ENCODE assay signal across 15 cellular contexts in genomic region chr6:29447670-29448069, GRCh38. TPM values are rescaled to one million over a fixed set of nuclear protein-coding genes. Genes with fewer than 3 reads are reported as not detected.
DNase-seq lines count a peak whose midpoint lies in the region; FAIRE-seq and TF ChIP-seq lines count a peak whose summit lies in the region.
"Had no signal": no experiment of that assay in that cellular context is flagged by ENCODE, and none has a peak within 500 bp of the region (broad histone marks: within the 10 kb centered on the region; RNA-seq: fewer than 3 reads in every experiment).

No MANE protein-coding gene starts in this region.

- H3K27ac Mint-ChIP-seq in glutamatergic neuron (ENCODE audit: unreplicated experiment), result no peak overlapping the region
- H3K27ac Mint-ChIP-seq: activated CD4-positive, alpha-beta memory T cell treated with anti-CD3 and anti-CD28 coated beads for 36 hours; CD14-positive monocyte had no signal

- DNase-seq in MG63 (peak; percentile 3), endothelial cell of umbilical vein (ENCODE audit: low read depth, low spot score) (no peak), retinal pigment epithelial cell (ENCODE audit: low read depth) (peak; percentile 17), glutamatergic neuron (no peak), AG08395 (ENCODE audit: low spot score) (no peak), SJCRH30 (no peak)
- DNase-seq: activated CD4-positive, alpha-beta memory T cell treated with anti-CD3 and anti-CD28 coated beads for 36 hours; IMR-90; NCI-H1092; NCI-H2227 treated with DMSO at 0.1 percent for 48 hours; stomach had no signal

- H3K4me2 ChIP-seq in endothelial cell of umbilical vein (ENCODE audit: insufficient read depth, low read length), result no peak overlapping the region

- no peaks in the 10 kb centered on the region for H3K36me3 Mint-ChIP-seq in glutamatergic neuron (ENCODE audit: unreplicated experiment)
- H3K36me3 Mint-ChIP-seq: CD14-positive monocyte had no signal

- H3K36me3 ChIP-seq in MG63 (no peaks in the 10 kb centered on the region), endothelial cell of umbilical vein (ENCODE audit: control insufficient read depth in 2 of 2, extremely low read depth in 1 of 2, insufficient read depth in 2 of 2, low read length in 2 of 2) (no peaks in the 10 kb centered on the region), SJCRH30 (no peaks in the 10 kb centered on the region)
- H3K36me3 ChIP-seq: stomach had no signal

- H3K9me3 ChIP-seq in MG63, result no peaks in the 10 kb centered on the region
- no peaks in the 10 kb centered on the region for H3K9me3 ChIP-seq in endothelial cell of umbilical vein (replicated peaks; ENCODE audit: control insufficient read depth, insufficient read depth, low read length)
- H3K9me3 ChIP-seq in SJCRH30 (replicated peaks), result no peaks in the 10 kb centered on the region

- no peaks in the 10 kb centered on the region for H3K9me1 ChIP-seq in endothelial cell of umbilical vein (replicated peaks; ENCODE audit: control insufficient read depth, extremely low read depth, insufficient read depth, low read length)

- intact Hi-C loops in endothelial cell of umbilical vein (cut with micrococcal nuclease), result no loop called here

- no TSS peak for BruUV-seq in endothelial cell of umbilical vein (replicated peaks; lab: Mats Ljungman, UMichigan)

- H3K4me3 Mint-ChIP-seq in glutamatergic neuron (ENCODE audit: unreplicated experiment), result no peak overlapping the region
- H3K4me3 Mint-ChIP-seq: activated CD4-positive, alpha-beta memory T cell treated with anti-CD3 and anti-CD28 coated beads for 36 hours; CD14-positive monocyte had no signal

- H3K79me2 ChIP-seq in endothelial cell of umbilical vein (ENCODE audit: control insufficient read depth, insufficient read depth, low read length), result no peaks in the 10 kb centered on the region
- H3K79me2 ChIP-seq: parathyroid adenoma had no signal

- peaks cover 4% of the 10 kb centered on the region for H3K27me3 Mint-ChIP-seq in glutamatergic neuron (ENCODE audit: unreplicated experiment)

- no peaks in the 10 kb centered on the region for H3K27me3 ChIP-seq in MG63
- no peaks in the 10 kb centered on the region for H3K27me3 ChIP-seq in endothelial cell of umbilical vein (ENCODE audit: control insufficient read depth in 2 of 2, insufficient read depth in 2 of 2, low read length in 2 of 2)
- H3K27me3 ChIP-seq in SJCRH30, result no peaks in the 10 kb centered on the region

- no peaks in the 10 kb centered on the region for H3K4me1 Mint-ChIP-seq in glutamatergic neuron (ENCODE audit: low read depth, unreplicated experiment)
- H3K4me1 Mint-ChIP-seq: CD14-positive monocyte had no signal

- H3K4me3 ChIP-seq in MG63, result no peak overlapping the region
- no peak overlapping the region for H3K4me3 ChIP-seq in endothelial cell of umbilical vein (replicated peaks in 1 of 3; ENCODE audit: insufficient read depth in 1 of 3, low read depth in 1 of 3, low read length in 3 of 3)
- no peak overlapping the region for H3K4me3 ChIP-seq in retinal pigment epithelial cell (ENCODE audit: low read length)
- H3K4me3 ChIP-seq in SJCRH30, result no peak overlapping the region
- H3K4me3 ChIP-seq: SK-N-MC, stomach had no signal

- H2AFZ ChIP-seq in endothelial cell of umbilical vein (ENCODE audit: low read depth, low read length), result no peak overlapping the region
- H2AFZ ChIP-seq: parathyroid adenoma had no signal

- dilution Hi-C loops in endothelial cell of umbilical vein (cut with MboI; ENCODE audit: extremely low pct_ligation_motif_present, low sequenced_read_pairs), result no loop called here

- TF ChIP-seq POLR2A in endothelial cell of umbilical vein (IDR thresholded peaks at IDR 0.05; ENCODE audit: low read depth, low read length), result no peak

- H3K9ac ChIP-seq in endothelial cell of umbilical vein (replicated peaks; ENCODE audit: extremely low read depth, insufficient read depth, low read length), result no peak overlapping the region
- H3K9ac ChIP-seq: parathyroid adenoma had no signal

- H4K20me1 ChIP-seq in endothelial cell of umbilical vein (replicated peaks; ENCODE audit: control insufficient read depth, extremely low read depth, insufficient read depth, low read length), result no peaks in the 10 kb centered on the region

- H3K4me1 ChIP-seq in endothelial cell of umbilical vein (ENCODE audit: control insufficient read depth, extremely low read depth, insufficient read depth, low read length), result no peaks in the 10 kb centered on the region
- no peaks in the 10 kb centered on the region for H3K4me1 ChIP-seq in SJCRH30
- H3K4me1 ChIP-seq: parathyroid adenoma, stomach had no signal

- H3K9me3 Mint-ChIP-seq in glutamatergic neuron (ENCODE audit: unreplicated experiment), result peaks cover 1% of the 10 kb centered on the region

- POLR2A ChIA-PET in endothelial cell of umbilical vein (lab: Charles Lee), result no interaction called here

- no peak for FAIRE-seq in endothelial cell of umbilical vein (lab: Jason Lieb, UNC)

- CTCF ChIA-PET in endothelial cell of umbilical vein (lab: Charles Lee), result no interaction called here

- no peak for TF ChIP-seq CTCF in endothelial cell of umbilical vein (IDR thresholded peaks at IDR 0.05; ENCODE audit: extremely low read depth in 1 of 2, insufficient read depth in 1 of 2, low read depth in 1 of 2, low read length in 2 of 2)
- TF ChIP-seq CTCF in retinal pigment epithelial cell (conservative IDR thresholded peaks at IDR 0.05; ENCODE audit: low read depth, low read length), result no peak
- TF ChIP-seq CTCF in glutamatergic neuron (IDR thresholded peaks at IDR 0.05; ENCODE audit: partially characterized antibody, unreplicated experiment), result no peak

- H3K27ac ChIP-seq in endothelial cell of umbilical vein (ENCODE audit: insufficient read depth, low read depth, low read length), result no peak overlapping the region
- no peak overlapping the region for H3K27ac ChIP-seq in SJCRH30
- H3K27ac ChIP-seq: parathyroid adenoma, SK-N-MC, stomach had no signal

RNA-seq across cellular contexts. Expression of gene OR10C1, which starts 8.6 kb away (rescaled TPM):
- not detected in 2 replicates for total RNA-seq in MG63 (2014; rRNA removed; shearing (Covaris generic); ENCODE audit: low replicate concordance)
- total RNA-seq in endothelial cell of umbilical vein (not detected in 2 replicates), glutamatergic neuron (ENCODE audit: unreplicated experiment) (not detected)
- polyA plus RNA-seq in endothelial cell of umbilical vein, result not detected in 2 replicates
- not detected in 2 replicates for polyA plus RNA-seq in endothelial cell of umbilical vein (2011; cell fraction: cytosol; rRNA removed)
- not detected in 2 replicates for polyA plus RNA-seq in endothelial cell of umbilical vein (2011; cell fraction: nucleus; rRNA removed)
- not detected in 2 replicates for polyA plus RNA-seq in endothelial cell of umbilical vein (2012)
- not detected in 2 replicates for polyA minus RNA-seq in endothelial cell of umbilical vein
- not detected for polyA minus RNA-seq in endothelial cell of umbilical vein (2011; cell fraction: cytosol; rRNA and poly(A)+ RNA removed)
- not detected in 2 replicates for polyA minus RNA-seq in endothelial cell of umbilical vein (2011; cell fraction: nucleus; rRNA and poly(A)+ RNA removed)
- total RNA-seq in SJCRH30 (2014; rRNA removed; shearing (Covaris generic)), result not detected in 2 replicates
- total RNA-seq: activated CD4-positive, alpha-beta memory T cell treated with anti-CD3 and anti-CD28 coated beads for 36 hours; IMR-90; mucosa of gallbladder; stomach had no signal
- polyA plus RNA-seq: CD14-positive monocyte, IMR-90, stomach had no signal

RNA-seq across cellular contexts. Expression of gene OR11A1, which starts 9.2 kb away (rescaled TPM):
- not detected in 2 replicates for total RNA-seq in MG63 (2014; rRNA removed; shearing (Covaris generic); ENCODE audit: low replicate concordance)
- not detected in 2 replicates for total RNA-seq in endothelial cell of umbilical vein
- polyA plus RNA-seq in endothelial cell of umbilical vein, result not detected in 2 replicates
- not detected in 2 replicates for polyA plus RNA-seq in endothelial cell of umbilical vein (2011; cell fraction: cytosol; rRNA removed)
- polyA plus RNA-seq in endothelial cell of umbilical vein (2011; cell fraction: nucleus; rRNA removed), result not detected in 2 replicates
- polyA plus RNA-seq in endothelial cell of umbilical vein (2012), result not detected in 2 replicates
- polyA minus RNA-seq in endothelial cell of umbilical vein, result not detected in 2 replicates
- not detected for polyA minus RNA-seq in endothelial cell of umbilical vein (2011; cell fraction: cytosol; rRNA and poly(A)+ RNA removed)
- polyA minus RNA-seq in endothelial cell of umbilical vein (2011; cell fraction: nucleus; rRNA and poly(A)+ RNA removed), result not detected in 2 replicates
- total RNA-seq in glutamatergic neuron (ENCODE audit: unreplicated experiment), result not detected
- total RNA-seq in SJCRH30 (2014; rRNA removed; shearing (Covaris generic)), result not detected in 2 replicates
- total RNA-seq: activated CD4-positive, alpha-beta memory T cell treated with anti-CD3 and anti-CD28 coated beads for 36 hours; IMR-90; mucosa of gallbladder; stomach had no signal
- polyA plus RNA-seq: CD14-positive monocyte, IMR-90, stomach had no signal

RNA-seq across cellular contexts. Expression of gene OR2H1, which starts 9.3 kb away (rescaled TPM):
- not detected in 2 replicates for total RNA-seq in MG63 (2014; rRNA removed; shearing (Covaris generic); ENCODE audit: low replicate concordance)
- total RNA-seq in endothelial cell of umbilical vein (not detected in 2 replicates), glutamatergic neuron (ENCODE audit: unreplicated experiment) (not detected)
- not detected in 2 replicates for polyA plus RNA-seq in endothelial cell of umbilical vein
- polyA plus RNA-seq in endothelial cell of umbilical vein (2011; cell fraction: cytosol; rRNA removed), result not detected in 2 replicates
- not detected in 2 replicates for polyA plus RNA-seq in endothelial cell of umbilical vein (2011; cell fraction: nucleus; rRNA removed)
- not detected in 2 replicates for polyA plus RNA-seq in endothelial cell of umbilical vein (2012)
- not detected in 2 replicates for polyA minus RNA-seq in endothelial cell of umbilical vein
- not detected for polyA minus RNA-seq in endothelial cell of umbilical vein (2011; cell fraction: cytosol; rRNA and poly(A)+ RNA removed)
- not detected in 2 replicates for polyA minus RNA-seq in endothelial cell of umbilical vein (2011; cell fraction: nucleus; rRNA and poly(A)+ RNA removed)
- not detected in 2 replicates for total RNA-seq in SJCRH30 (2014; rRNA removed; shearing (Covaris generic))
- total RNA-seq: activated CD4-positive, alpha-beta memory T cell treated with anti-CD3 and anti-CD28 coated beads for 36 hours; IMR-90; mucosa of gallbladder; stomach had no signal
- polyA plus RNA-seq: CD14-positive monocyte, IMR-90, stomach had no signal

RNA-seq across cellular contexts. Expression of gene OR12D1, which starts 32.9 kb away (rescaled TPM):
- total RNA-seq in MG63 (2014; rRNA removed; shearing (Covaris generic); ENCODE audit: low replicate concordance), result not detected in 2 replicates
- not detected in 2 replicates for total RNA-seq in endothelial cell of umbilical vein
- polyA plus RNA-seq in endothelial cell of umbilical vein, result not detected in 2 replicates
- polyA plus RNA-seq in endothelial cell of umbilical vein (2011; cell fraction: cytosol; rRNA removed), result not detected in 2 replicates
- polyA plus RNA-seq in endothelial cell of umbilical vein (2011; cell fraction: nucleus; rRNA removed), result not detected in 2 replicates
- polyA plus RNA-seq in endothelial cell of umbilical vein (2012), result not detected in 2 replicates
- not detected in 2 replicates for polyA minus RNA-seq in endothelial cell of umbilical vein
- not detected for polyA minus RNA-seq in endothelial cell of umbilical vein (2011; cell fraction: cytosol; rRNA and poly(A)+ RNA removed)
- polyA minus RNA-seq in endothelial cell of umbilical vein (2011; cell fraction: nucleus; rRNA and poly(A)+ RNA removed), result not detected in 2 replicates
- total RNA-seq in glutamatergic neuron (ENCODE audit: unreplicated experiment), result not detected
- not detected in 2 replicates for total RNA-seq in SJCRH30 (2014; rRNA removed; shearing (Covaris generic))
- total RNA-seq: activated CD4-positive, alpha-beta memory T cell treated with anti-CD3 and anti-CD28 coated beads for 36 hours; IMR-90; mucosa of gallbladder; stomach had no signal
- polyA plus RNA-seq: CD14-positive monocyte, IMR-90, stomach had no signal

RNA-seq across cellular contexts. Expression of gene MAS1L, which starts 40.1 kb away (rescaled TPM):
- total RNA-seq in MG63 (2014; rRNA removed; shearing (Covaris generic); ENCODE audit: low replicate concordance), result not detected in 2 replicates
- total RNA-seq in endothelial cell of umbilical vein (not detected in 2 replicates), glutamatergic neuron (ENCODE audit: unreplicated experiment) (not detected)
- polyA plus RNA-seq in endothelial cell of umbilical vein, result not detected in 2 replicates
- polyA plus RNA-seq in endothelial cell of umbilical vein (2011; cell fraction: cytosol; rRNA removed), result not detected in 2 replicates
- not detected in 2 replicates for polyA plus RNA-seq in endothelial cell of umbilical vein (2011; cell fraction: nucleus; rRNA removed)
- polyA plus RNA-seq in endothelial cell of umbilical vein (2012), result not detected in 2 replicates
- not detected in 2 replicates for polyA minus RNA-seq in endothelial cell of umbilical vein
- not detected for polyA minus RNA-seq in endothelial cell of umbilical vein (2011; cell fraction: cytosol; rRNA and poly(A)+ RNA removed)
- polyA minus RNA-seq in endothelial cell of umbilical vein (2011; cell fraction: nucleus; rRNA and poly(A)+ RNA removed), result not detected in 2 replicates
- total RNA-seq in SJCRH30 (2014; rRNA removed; shearing (Covaris generic)), result not detected in 2 replicates
- total RNA-seq: activated CD4-positive, alpha-beta memory T cell treated with anti-CD3 and anti-CD28 coated beads for 36 hours; IMR-90 had no signal
- polyA plus RNA-seq: CD14-positive monocyte, IMR-90, stomach had no signal

Comparison
In these comparisons a context has a peak if more than half of its experiments do, and no peak if none do; other contexts are left out.
1. DNase-seq: peak in MG63 (single experiment) and retinal pigment epithelial cell (single experiment); none in endothelial cell of umbilical vein (single experiment), glutamatergic neuron (single experiment), AG08395 (single experiment) and SJCRH30 (0 of 2).